Comparison of ENCODE assay signal across 1 cellular context in the genomic region with DNA sequence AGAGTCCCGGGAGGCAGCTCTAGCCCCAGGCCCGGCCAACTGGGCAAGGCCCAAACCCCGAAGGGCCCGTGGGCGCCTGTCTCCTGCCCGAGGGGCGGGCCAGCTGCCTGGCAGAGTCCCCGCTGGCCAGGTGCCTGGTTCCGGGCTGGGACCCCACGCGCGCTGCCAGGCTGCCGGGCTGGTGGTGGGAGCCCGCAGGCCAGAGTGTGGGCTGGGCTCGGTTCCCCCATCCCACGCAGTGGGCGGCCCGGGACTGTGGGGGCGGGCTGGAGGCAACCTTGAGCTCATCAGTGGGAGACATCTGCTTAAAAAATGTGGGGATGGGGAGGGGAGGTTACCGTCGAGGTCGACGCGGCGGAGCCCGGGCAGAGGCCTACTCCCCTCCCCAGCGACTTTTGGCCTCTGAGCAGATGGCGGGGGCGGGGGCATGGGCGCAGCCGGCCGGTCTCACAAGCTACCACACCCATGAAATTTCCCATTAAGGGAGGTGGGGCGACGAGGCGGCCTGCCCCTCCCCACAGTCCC.
A peak's percentile ranks its signal among the peaks of the same experiment; 100 is the strongest.
TF ChIP-seq lines count a peak whose summit lies in the region.

No MANE protein-coding gene starts in this region.

TF ChIP-seq in K562, 482 proteins besides CTCF, POLR2A, EP300 and RAD21 (continued from another document and continues in another):
- TF ChIP-seq ZNF311 (CRISPR knock-in tag; IDR thresholded peaks at IDR 0.05) (no peak), POU5F1 (IDR thresholded peaks at IDR 0.05; ENCODE audit: borderline replicate concordance, low read depth, low read length, partially characterized antibody) (no peak), CREB1 (IDR thresholded peaks at IDR 0.05) (peak; percentile 85), CREB1 (CRISPR knock-in tag; IDR thresholded peaks at IDR 0.05) (no peak), ADNP (tag; IDR thresholded peaks at IDR 0.05) (no peak), RBM22 (IDR thresholded peaks at IDR 0.05; ENCODE audit: low read depth, low read length, poor library complexity, severe bottlenecking) (peak; percentile 43), XRCC4 (IDR thresholded peaks at IDR 0.05; ENCODE audit: extremely low read depth, insufficient read depth, insufficient read length) (no peak), NRF1 (conservative IDR thresholded peaks at IDR 0.05 in 1 of 2, IDR thresholded peaks at IDR 0.05 in 1 of 2) (peak in 1 of 2 experiments; percentile 48; a peak in 2 of 4 replicates), ZNF282 (CRISPR knock-in tag; IDR thresholded peaks at IDR 0.05) (no peak), TEAD4 (IDR thresholded peaks at IDR 0.05; ENCODE audit: low read length) (peak; percentile 82), TEAD4 (CRISPR knock-in tag; IDR thresholded peaks at IDR 0.05; ENCODE audit: borderline replicate concordance) (no peak), ZNF431 (CRISPR knock-in tag; IDR thresholded peaks at IDR 0.05) (no peak), KDM1A (IDR thresholded peaks at IDR 0.05) (peak in 1 of 2 experiments; percentile 72; a peak in 1 of 4 replicates), PTTG1 (tag; IDR thresholded peaks at IDR 0.05; ENCODE audit: low read depth) (no peak), HNRNPL (IDR thresholded peaks at IDR 0.05; ENCODE audit: low read depth, low read length) (peak; percentile 82), ELF4 (CRISPR knock-in tag; IDR thresholded peaks at IDR 0.05) (no peak), POLR2G (IDR thresholded peaks at IDR 0.05; ENCODE audit: low read depth, low read length) (peak; percentile 70), DPF2 (IDR thresholded peaks at IDR 0.05) (peak; percentile 68; the same call in 1 of the 2 replicates), ZNF57 (CRISPR knock-in tag; IDR thresholded peaks at IDR 0.05) (no peak), CCNT2 (IDR thresholded peaks at IDR 0.05; ENCODE audit: borderline replicate concordance, extremely low read depth, insufficient read length, low read depth, low read length) (peak; percentile 30), RNF2 (IDR thresholded peaks at IDR 0.05) (peak; percentile 59), PHF20 (IDR thresholded peaks at IDR 0.05; ENCODE audit: partially characterized antibody) (peak; percentile 59), DNMT1 (IDR thresholded peaks at IDR 0.05) (no peak), MTA2 (IDR thresholded peaks at IDR 0.05; ENCODE audit: low read depth) (peak; percentile 19; the same call in 1 of the 2 replicates), MTA1 (IDR thresholded peaks at IDR 0.05; ENCODE audit: borderline replicate concordance) (peak; percentile 37; the same call in 1 of the 2 replicates), L3MBTL2 (IDR thresholded peaks at IDR 0.05) (peak; percentile 75; the same call in 1 of the 2 replicates), ARID2 (IDR thresholded peaks at IDR 0.05) (no peak), CBX1 (IDR thresholded peaks at IDR 0.05; ENCODE audit: low read depth) (0 out of 2 replicates have a peak, but pooled peaks have one; percentile 13), ZNF717 (CRISPR knock-in tag; IDR thresholded peaks at IDR 0.05) (no peak), HDAC1 (IDR thresholded peaks at IDR 0.05) (0 out of 4 replicates have a peak, but pooled peaks of 1 of the 2 experiments have one; percentile 35), SUPT5H (IDR thresholded peaks at IDR 0.05) (no peak), ZNF384 (IDR thresholded peaks at IDR 0.05; ENCODE audit: low read depth, low read length) (no peak), FOXA3 (CRISPR knock-in tag; conservative IDR thresholded peaks at IDR 0.05 in 1 of 2, IDR thresholded peaks at IDR 0.05 in 1 of 2) (no peak), TEAD1 (CRISPR knock-in tag; IDR thresholded peaks at IDR 0.05) (0 out of 4 replicates have a peak, but pooled peaks of 1 of the 2 experiments have one; percentile 33), CHD2 (IDR thresholded peaks at IDR 0.05; ENCODE audit: low read depth, low read length) (no peak), MYC (IDR thresholded peaks at IDR 0.05; ENCODE audit: low read depth, low read length) (peak; percentile 57; the same call in 1 of the 2 replicates), MYC (CRISPR knock-in tag; IDR thresholded peaks at IDR 0.05; ENCODE audit: borderline replicate concordance, low read depth) (peak; percentile 44; the same call in 1 of the 2 replicates), TAL1 (IDR thresholded peaks at IDR 0.05) (0 out of 2 replicates have a peak, but pooled peaks have one; percentile 27), ZNF41 (CRISPR knock-in tag; conservative IDR thresholded peaks at IDR 0.05) (no peak), SETDB1 (IDR thresholded peaks at IDR 0.05; ENCODE audit: low read length) (no peak), BMI1 (IDR thresholded peaks at IDR 0.05; ENCODE audit: low read length) (no peak), ETV1 (tag; conservative IDR thresholded peaks at IDR 0.05; ENCODE audit: low read depth) (no peak), PRMT5 (CRISPR knock-in tag; IDR thresholded peaks at IDR 0.05) (no peak)
- TF ChIP-seq, protein P1, sequence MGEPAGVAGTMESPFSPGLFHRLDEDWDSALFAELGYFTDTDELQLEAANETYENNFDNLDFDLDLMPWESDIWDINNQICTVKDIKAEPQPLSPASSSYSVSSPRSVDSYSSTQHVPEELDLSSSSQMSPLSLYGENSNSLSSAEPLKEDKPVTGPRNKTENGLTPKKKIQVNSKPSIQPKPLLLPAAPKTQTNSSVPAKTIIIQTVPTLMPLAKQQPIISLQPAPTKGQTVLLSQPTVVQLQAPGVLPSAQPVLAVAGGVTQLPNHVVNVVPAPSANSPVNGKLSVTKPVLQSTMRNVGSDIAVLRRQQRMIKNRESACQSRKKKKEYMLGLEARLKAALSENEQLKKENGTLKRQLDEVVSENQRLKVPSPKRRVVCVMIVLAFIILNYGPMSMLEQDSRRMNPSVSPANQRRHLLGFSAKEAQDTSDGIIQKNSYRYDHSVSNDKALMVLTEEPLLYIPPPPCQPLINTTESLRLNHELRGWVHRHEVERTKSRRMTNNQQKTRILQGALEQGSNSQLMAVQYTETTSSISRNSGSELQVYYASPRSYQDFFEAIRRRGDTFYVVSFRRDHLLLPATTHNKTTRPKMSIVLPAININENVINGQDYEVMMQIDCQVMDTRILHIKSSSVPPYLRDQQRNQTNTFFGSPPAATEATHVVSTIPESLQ (CRISPR knock-in tag; IDR thresholded peaks at IDR 0.05) = no peak
- TF ChIP-seq, protein P2, sequence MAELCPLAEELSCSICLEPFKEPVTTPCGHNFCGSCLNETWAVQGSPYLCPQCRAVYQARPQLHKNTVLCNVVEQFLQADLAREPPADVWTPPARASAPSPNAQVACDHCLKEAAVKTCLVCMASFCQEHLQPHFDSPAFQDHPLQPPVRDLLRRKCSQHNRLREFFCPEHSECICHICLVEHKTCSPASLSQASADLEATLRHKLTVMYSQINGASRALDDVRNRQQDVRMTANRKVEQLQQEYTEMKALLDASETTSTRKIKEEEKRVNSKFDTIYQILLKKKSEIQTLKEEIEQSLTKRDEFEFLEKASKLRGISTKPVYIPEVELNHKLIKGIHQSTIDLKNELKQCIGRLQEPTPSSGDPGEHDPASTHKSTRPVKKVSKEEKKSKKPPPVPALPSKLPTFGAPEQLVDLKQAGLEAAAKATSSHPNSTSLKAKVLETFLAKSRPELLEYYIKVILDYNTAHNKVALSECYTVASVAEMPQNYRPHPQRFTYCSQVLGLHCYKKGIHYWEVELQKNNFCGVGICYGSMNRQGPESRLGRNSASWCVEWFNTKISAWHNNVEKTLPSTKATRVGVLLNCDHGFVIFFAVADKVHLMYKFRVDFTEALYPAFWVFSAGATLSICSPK (IDR thresholded peaks at IDR 0.05; ENCODE audit: borderline replicate concordance) = no peak
- TF ChIP-seq, protein P3, sequence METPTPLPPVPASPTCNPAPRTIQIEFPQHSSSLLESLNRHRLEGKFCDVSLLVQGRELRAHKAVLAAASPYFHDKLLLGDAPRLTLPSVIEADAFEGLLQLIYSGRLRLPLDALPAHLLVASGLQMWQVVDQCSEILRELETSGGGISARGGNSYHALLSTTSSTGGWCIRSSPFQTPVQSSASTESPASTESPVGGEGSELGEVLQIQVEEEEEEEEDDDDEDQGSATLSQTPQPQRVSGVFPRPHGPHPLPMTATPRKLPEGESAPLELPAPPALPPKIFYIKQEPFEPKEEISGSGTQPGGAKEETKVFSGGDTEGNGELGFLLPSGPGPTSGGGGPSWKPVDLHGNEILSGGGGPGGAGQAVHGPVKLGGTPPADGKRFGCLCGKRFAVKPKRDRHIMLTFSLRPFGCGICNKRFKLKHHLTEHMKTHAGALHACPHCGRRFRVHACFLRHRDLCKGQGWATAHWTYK (CRISPR knock-in tag; IDR thresholded peaks at IDR 0.05) = no peak
- TF ChIP-seq, protein P4, sequence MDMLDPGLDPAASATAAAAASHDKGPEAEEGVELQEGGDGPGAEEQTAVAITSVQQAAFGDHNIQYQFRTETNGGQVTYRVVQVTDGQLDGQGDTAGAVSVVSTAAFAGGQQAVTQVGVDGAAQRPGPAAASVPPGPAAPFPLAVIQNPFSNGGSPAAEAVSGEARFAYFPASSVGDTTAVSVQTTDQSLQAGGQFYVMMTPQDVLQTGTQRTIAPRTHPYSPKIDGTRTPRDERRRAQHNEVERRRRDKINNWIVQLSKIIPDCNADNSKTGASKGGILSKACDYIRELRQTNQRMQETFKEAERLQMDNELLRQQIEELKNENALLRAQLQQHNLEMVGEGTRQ (CRISPR knock-in tag; IDR thresholded peaks at IDR 0.05) = no peak
- TF ChIP-seq, protein P5, sequence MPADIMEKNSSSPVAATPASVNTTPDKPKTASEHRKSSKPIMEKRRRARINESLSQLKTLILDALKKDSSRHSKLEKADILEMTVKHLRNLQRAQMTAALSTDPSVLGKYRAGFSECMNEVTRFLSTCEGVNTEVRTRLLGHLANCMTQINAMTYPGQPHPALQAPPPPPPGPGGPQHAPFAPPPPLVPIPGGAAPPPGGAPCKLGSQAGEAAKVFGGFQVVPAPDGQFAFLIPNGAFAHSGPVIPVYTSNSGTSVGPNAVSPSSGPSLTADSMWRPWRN (IDR thresholded peaks at IDR 0.05; ENCODE audit: low read depth) = no peak
- TF ChIP-seq, protein P6, sequence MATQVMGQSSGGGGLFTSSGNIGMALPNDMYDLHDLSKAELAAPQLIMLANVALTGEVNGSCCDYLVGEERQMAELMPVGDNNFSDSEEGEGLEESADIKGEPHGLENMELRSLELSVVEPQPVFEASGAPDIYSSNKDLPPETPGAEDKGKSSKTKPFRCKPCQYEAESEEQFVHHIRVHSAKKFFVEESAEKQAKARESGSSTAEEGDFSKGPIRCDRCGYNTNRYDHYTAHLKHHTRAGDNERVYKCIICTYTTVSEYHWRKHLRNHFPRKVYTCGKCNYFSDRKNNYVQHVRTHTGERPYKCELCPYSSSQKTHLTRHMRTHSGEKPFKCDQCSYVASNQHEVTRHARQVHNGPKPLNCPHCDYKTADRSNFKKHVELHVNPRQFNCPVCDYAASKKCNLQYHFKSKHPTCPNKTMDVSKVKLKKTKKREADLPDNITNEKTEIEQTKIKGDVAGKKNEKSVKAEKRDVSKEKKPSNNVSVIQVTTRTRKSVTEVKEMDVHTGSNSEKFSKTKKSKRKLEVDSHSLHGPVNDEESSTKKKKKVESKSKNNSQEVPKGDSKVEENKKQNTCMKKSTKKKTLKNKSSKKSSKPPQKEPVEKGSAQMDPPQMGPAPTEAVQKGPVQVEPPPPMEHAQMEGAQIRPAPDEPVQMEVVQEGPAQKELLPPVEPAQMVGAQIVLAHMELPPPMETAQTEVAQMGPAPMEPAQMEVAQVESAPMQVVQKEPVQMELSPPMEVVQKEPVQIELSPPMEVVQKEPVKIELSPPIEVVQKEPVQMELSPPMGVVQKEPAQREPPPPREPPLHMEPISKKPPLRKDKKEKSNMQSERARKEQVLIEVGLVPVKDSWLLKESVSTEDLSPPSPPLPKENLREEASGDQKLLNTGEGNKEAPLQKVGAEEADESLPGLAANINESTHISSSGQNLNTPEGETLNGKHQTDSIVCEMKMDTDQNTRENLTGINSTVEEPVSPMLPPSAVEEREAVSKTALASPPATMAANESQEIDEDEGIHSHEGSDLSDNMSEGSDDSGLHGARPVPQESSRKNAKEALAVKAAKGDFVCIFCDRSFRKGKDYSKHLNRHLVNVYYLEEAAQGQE (CRISPR knock-in tag; IDR thresholded peaks at IDR 0.05; ENCODE audit: low read depth) = 0 out of 2 replicates have a peak, but pooled peaks have one; percentile 44
- TF ChIP-seq, protein P7, sequence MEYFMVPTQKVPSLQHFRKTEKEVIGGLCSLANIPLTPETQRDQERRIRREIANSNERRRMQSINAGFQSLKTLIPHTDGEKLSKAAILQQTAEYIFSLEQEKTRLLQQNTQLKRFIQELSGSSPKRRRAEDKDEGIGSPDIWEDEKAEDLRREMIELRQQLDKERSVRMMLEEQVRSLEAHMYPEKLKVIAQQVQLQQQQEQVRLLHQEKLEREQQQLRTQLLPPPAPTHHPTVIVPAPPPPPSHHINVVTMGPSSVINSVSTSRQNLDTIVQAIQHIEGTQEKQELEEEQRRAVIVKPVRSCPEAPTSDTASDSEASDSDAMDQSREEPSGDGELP (CRISPR knock-in tag; IDR thresholded peaks at IDR 0.05; ENCODE audit: borderline replicate concordance) = peak; percentile 46; the same call in 1 of the 2 replicates
- TF ChIP-seq, protein P8, sequence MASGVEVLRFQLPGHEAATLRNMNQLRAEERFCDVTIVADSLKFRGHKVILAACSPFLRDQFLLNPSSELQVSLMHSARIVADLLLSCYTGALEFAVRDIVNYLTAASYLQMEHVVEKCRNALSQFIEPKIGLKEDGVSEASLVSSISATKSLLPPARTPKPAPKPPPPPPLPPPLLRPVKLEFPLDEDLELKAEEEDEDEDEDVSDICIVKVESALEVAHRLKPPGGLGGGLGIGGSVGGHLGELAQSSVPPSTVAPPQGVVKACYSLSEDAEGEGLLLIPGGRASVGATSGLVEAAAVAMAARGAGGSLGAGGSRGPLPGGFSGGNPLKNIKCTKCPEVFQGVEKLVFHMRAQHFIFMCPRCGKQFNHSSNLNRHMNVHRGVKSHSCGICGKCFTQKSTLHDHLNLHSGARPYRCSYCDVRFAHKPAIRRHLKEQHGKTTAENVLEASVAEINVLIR (CRISPR knock-in tag; IDR thresholded peaks at IDR 0.05) = 0 out of 2 replicates have a peak, but pooled peaks have one; percentile 21
- TF ChIP-seq, protein P9, sequence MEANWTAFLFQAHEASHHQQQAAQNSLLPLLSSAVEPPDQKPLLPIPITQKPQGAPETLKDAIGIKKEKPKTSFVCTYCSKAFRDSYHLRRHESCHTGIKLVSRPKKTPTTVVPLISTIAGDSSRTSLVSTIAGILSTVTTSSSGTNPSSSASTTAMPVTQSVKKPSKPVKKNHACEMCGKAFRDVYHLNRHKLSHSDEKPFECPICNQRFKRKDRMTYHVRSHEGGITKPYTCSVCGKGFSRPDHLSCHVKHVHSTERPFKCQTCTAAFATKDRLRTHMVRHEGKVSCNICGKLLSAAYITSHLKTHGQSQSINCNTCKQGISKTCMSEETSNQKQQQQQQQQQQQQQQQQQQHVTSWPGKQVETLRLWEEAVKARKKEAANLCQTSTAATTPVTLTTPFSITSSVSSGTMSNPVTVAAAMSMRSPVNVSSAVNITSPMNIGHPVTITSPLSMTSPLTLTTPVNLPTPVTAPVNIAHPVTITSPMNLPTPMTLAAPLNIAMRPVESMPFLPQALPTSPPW (CRISPR knock-in tag; IDR thresholded peaks at IDR 0.05) = peak; percentile 83
- TF ChIP-seq, protein P10, sequence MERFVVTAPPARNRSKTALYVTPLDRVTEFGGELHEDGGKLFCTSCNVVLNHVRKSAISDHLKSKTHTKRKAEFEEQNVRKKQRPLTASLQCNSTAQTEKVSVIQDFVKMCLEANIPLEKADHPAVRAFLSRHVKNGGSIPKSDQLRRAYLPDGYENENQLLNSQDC (CRISPR knock-in tag; IDR thresholded peaks at IDR 0.05) = no peak
- TF ChIP-seq, protein P11, sequence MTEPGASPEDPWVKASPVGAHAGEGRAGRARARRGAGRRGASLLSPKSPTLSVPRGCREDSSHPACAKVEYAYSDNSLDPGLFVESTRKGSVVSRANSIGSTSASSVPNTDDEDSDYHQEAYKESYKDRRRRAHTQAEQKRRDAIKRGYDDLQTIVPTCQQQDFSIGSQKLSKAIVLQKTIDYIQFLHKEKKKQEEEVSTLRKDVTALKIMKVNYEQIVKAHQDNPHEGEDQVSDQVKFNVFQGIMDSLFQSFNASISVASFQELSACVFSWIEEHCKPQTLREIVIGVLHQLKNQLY (CRISPR knock-in tag; conservative IDR thresholded peaks at IDR 0.05) = no peak
